ENCODE assay signal across 35 cellular contexts in genomic region chrX:111460612-111461011, GRCh38. TPM values are rescaled to one million over a fixed set of nuclear protein-coding genes. Genes with fewer than 3 reads are reported as not detected.
"Had no signal": no experiment of that assay in that cellular context is flagged by ENCODE, and none has a peak within 500 bp of the region (broad histone marks: within the 10 kb centered on the region; RNA-seq: fewer than 3 reads in every experiment).

No MANE protein-coding gene starts in this region.

- H3K9ac ChIP-seq: neural progenitor cell had no signal

- H3K36me3 ChIP-seq: breast epithelium, esophagus squamous epithelium, gastrocnemius medialis, neural progenitor cell, uterus had no signal

- DNase-seq: activated CD4-positive, alpha-beta memory T cell treated with anti-CD3 and anti-CD28 coated beads for 36 hours; activated CD4-positive, alpha-beta T cell treated with anti-CD3 and anti-CD28 coated beads for 4 hours; activated CD8-positive, alpha-beta memory T cell treated with anti-CD3 and anti-CD28 coated beads, Interleukin-2, amount 50 U/mL, for 4 hours; activated gamma-delta T cell; activated naive CD4-positive, alpha-beta T cell treated with anti-CD3 and anti-CD28 coated beads, Interleukin-2, amount 10 ng/mL, durations not matched to agents 7 days and 5 days; activated naive CD8-positive, alpha-beta T cell treated with anti-CD3 and anti-CD28 coated beads, Interleukin-2, amount 10 ng/mL, durations not matched to agents 7 days and 5 days; activated T-cell treated with anti-CD3 and anti-CD28 coated beads, Interleukin-2, amount 50 U/mL, for 1 hour; amniotic stem cell; central memory CD4-positive, alpha-beta T cell; dermis blood vessel endothelial cell; effector CD8-positive, alpha-beta T cell; esophagus squamous epithelium; gastrocnemius medialis; glutamatergic neuron; islet precursor cell; left colon; naive thymus-derived CD8-positive, alpha-beta T cell; posterior cingulate gyrus; small intestine; stimulated activated CD4-positive, alpha-beta T cell treated with anti-CD3 and anti-CD28 coated beads, Interleukin-1b, Interleukin-23, amount 100 ng/mL, for 48 hours; stimulated activated CD4-positive, alpha-beta T cell treated with anti-CD3 and anti-CD28 coated beads, Interleukin-4, amount 100 ng/mL, for 4 hours; stimulated activated CD8-positive, alpha-beta memory T cell treated with anti-CD3 and anti-CD28 coated beads, Interleukin-4, amount 100 ng/mL, for 48 hours; stimulated activated naive CD8-positive, alpha-beta T cell treated with anti-CD3 and anti-CD28 coated beads, Interleukin-15, amount 100 ng/mL, for 72 hours; substantia nigra had no signal

- H3K27ac ChIP-seq: breast epithelium, epithelial cell of prostate, esophagus squamous epithelium, gastrocnemius medialis, neural progenitor cell had no signal

- H3K4me1 ChIP-seq: breast epithelium, esophagus squamous epithelium, gastrocnemius medialis, neural progenitor cell, uterus had no signal

- H3K4me2 ChIP-seq: neural progenitor cell had no signal

- H3K36me3 Mint-ChIP-seq: activated CD4-positive, alpha-beta memory T cell treated with anti-CD3 and anti-CD28 coated beads for 36 hours; activated naive CD4-positive, alpha-beta T cell treated with anti-CD3 and anti-CD28 coated beads, Interleukin-2, amount 10 ng/mL, durations not matched to agents 7 days and 5 days; memory B cell; naive thymus-derived CD8-positive, alpha-beta T cell; neural progenitor cell; stimulated activated memory B cell treated with anti-CD40 and anti-IgM and Interleukin-4, amounts not matched to agents 10 μg/mL and 1 μg/mL and 100 μg/mL, for 72 hours; type B pancreatic cell had no signal

- ATAC-seq: gastrocnemius medialis; left colon; naive thymus-derived CD8-positive, alpha-beta T cell; sciatic nerve; stimulated activated memory B cell treated with anti-CD40 and anti-IgM and Interleukin-4, amounts not matched to agents 10 μg/mL and 1 μg/mL and 100 μg/mL, for 72 hours; stimulated activated naive CD8-positive, alpha-beta T cell treated with anti-CD3 and anti-CD28 coated beads, Interleukin-15, amount 100 ng/mL, for 72 hours had no signal

- H3K27me3 Mint-ChIP-seq: activated CD4-positive, alpha-beta memory T cell treated with anti-CD3 and anti-CD28 coated beads for 36 hours; activated naive CD4-positive, alpha-beta T cell treated with anti-CD3 and anti-CD28 coated beads, Interleukin-2, amount 10 ng/mL, durations not matched to agents 7 days and 5 days; activated naive CD8-positive, alpha-beta T cell treated with anti-CD3 and anti-CD28 coated beads, Interleukin-2, amount 10 ng/mL, durations not matched to agents 7 days and 5 days; stimulated activated memory B cell treated with anti-CD40 and anti-IgM and Interleukin-4, amounts not matched to agents 10 μg/mL and 1 μg/mL and 100 μg/mL, for 72 hours; stimulated activated naive CD8-positive, alpha-beta T cell treated with anti-CD3 and anti-CD28 coated beads, Interleukin-15, amount 100 ng/mL, for 72 hours; type B pancreatic cell had no signal

- H3K9me3 Mint-ChIP-seq: activated CD4-positive, alpha-beta memory T cell treated with anti-CD3 and anti-CD28 coated beads for 36 hours; activated naive CD4-positive, alpha-beta T cell treated with anti-CD3 and anti-CD28 coated beads, Interleukin-2, amount 10 ng/mL, durations not matched to agents 7 days and 5 days; activated naive CD8-positive, alpha-beta T cell treated with anti-CD3 and anti-CD28 coated beads, Interleukin-2, amount 10 ng/mL, durations not matched to agents 7 days and 5 days; memory B cell; neural progenitor cell; stimulated activated memory B cell treated with anti-CD40 and anti-IgM and Interleukin-4, amounts not matched to agents 10 μg/mL and 1 μg/mL and 100 μg/mL, for 72 hours; stimulated activated naive CD8-positive, alpha-beta T cell treated with anti-CD3 and anti-CD28 coated beads, Interleukin-15, amount 100 ng/mL, for 72 hours; type B pancreatic cell had no signal

- H3K9me3 ChIP-seq: breast epithelium, gastrocnemius medialis, uterus had no signal

- H3K4me3 Mint-ChIP-seq: activated CD4-positive, alpha-beta memory T cell treated with anti-CD3 and anti-CD28 coated beads for 36 hours; activated naive CD4-positive, alpha-beta T cell treated with anti-CD3 and anti-CD28 coated beads, Interleukin-2, amount 10 ng/mL, durations not matched to agents 7 days and 5 days; activated naive CD8-positive, alpha-beta T cell treated with anti-CD3 and anti-CD28 coated beads, Interleukin-2, amount 10 ng/mL, durations not matched to agents 7 days and 5 days; memory B cell; naive thymus-derived CD8-positive, alpha-beta T cell; neural progenitor cell; stimulated activated memory B cell treated with anti-CD40 and anti-IgM and Interleukin-4, amounts not matched to agents 10 μg/mL and 1 μg/mL and 100 μg/mL, for 72 hours; stimulated activated naive CD8-positive, alpha-beta T cell treated with anti-CD3 and anti-CD28 coated beads, Interleukin-15, amount 100 ng/mL, for 72 hours; type B pancreatic cell had no signal

- H3K4me1 Mint-ChIP-seq: activated naive CD4-positive, alpha-beta T cell treated with anti-CD3 and anti-CD28 coated beads, Interleukin-2, amount 10 ng/mL, durations not matched to agents 7 days and 5 days; activated naive CD8-positive, alpha-beta T cell treated with anti-CD3 and anti-CD28 coated beads, Interleukin-2, amount 10 ng/mL, durations not matched to agents 7 days and 5 days; memory B cell; naive thymus-derived CD8-positive, alpha-beta T cell; neural progenitor cell; stimulated activated memory B cell treated with anti-CD40 and anti-IgM and Interleukin-4, amounts not matched to agents 10 μg/mL and 1 μg/mL and 100 μg/mL, for 72 hours; stimulated activated naive CD8-positive, alpha-beta T cell treated with anti-CD3 and anti-CD28 coated beads, Interleukin-15, amount 100 ng/mL, for 72 hours had no signal

- H3K27me3 ChIP-seq: esophagus squamous epithelium, gastrocnemius medialis, neural progenitor cell, uterus had no signal

- H3K27ac Mint-ChIP-seq: activated CD4-positive, alpha-beta memory T cell treated with anti-CD3 and anti-CD28 coated beads for 36 hours; activated naive CD4-positive, alpha-beta T cell treated with anti-CD3 and anti-CD28 coated beads, Interleukin-2, amount 10 ng/mL, durations not matched to agents 7 days and 5 days; activated naive CD8-positive, alpha-beta T cell treated with anti-CD3 and anti-CD28 coated beads, Interleukin-2, amount 10 ng/mL, durations not matched to agents 7 days and 5 days; memory B cell; neural progenitor cell; stimulated activated memory B cell treated with anti-CD40 and anti-IgM and Interleukin-4, amounts not matched to agents 10 μg/mL and 1 μg/mL and 100 μg/mL, for 72 hours; stimulated activated naive CD8-positive, alpha-beta T cell treated with anti-CD3 and anti-CD28 coated beads, Interleukin-15, amount 100 ng/mL, for 72 hours; type B pancreatic cell had no signal

- H3K4me3 ChIP-seq: breast epithelium, esophagus squamous epithelium, gastrocnemius medialis, neural progenitor cell, uterus had no signal

RNA-seq across cellular contexts. Expression of gene DCX, which starts 48.6 kb away (rescaled TPM):
- total RNA-seq: activated CD4-positive, alpha-beta memory T cell treated with anti-CD3 and anti-CD28 coated beads for 36 hours; activated CD8-positive, alpha-beta memory T cell treated with anti-CD3 and anti-CD28 coated beads for 36 hours; activated naive CD8-positive, alpha-beta T cell treated with anti-CD3 and anti-CD28 coated beads, Interleukin-2, amount 10 ng/mL, durations not matched to agents 7 days and 5 days; dermis blood vessel endothelial cell; gastrocnemius medialis; naive thymus-derived CD8-positive, alpha-beta T cell; omental fat pad; sciatic nerve; T-helper 1 cell treated with Interleukin-12 subunit alpha and Interleukin-12 subunit beta and Interleukin-4 antibody, amounts not matched to agents 30 ng/mL and 1 ng/mL, for 36 hours had no signal
- polyA plus RNA-seq: naive thymus-derived CD8-positive, alpha-beta T cell had no signal

RNA-seq across cellular contexts. Expression of gene SERTM2, which starts 50.8 kb away (rescaled TPM):
- total RNA-seq: activated CD4-positive, alpha-beta memory T cell treated with anti-CD3 and anti-CD28 coated beads for 36 hours; activated CD8-positive, alpha-beta memory T cell treated with anti-CD3 and anti-CD28 coated beads for 36 hours; activated naive CD8-positive, alpha-beta T cell treated with anti-CD3 and anti-CD28 coated beads, Interleukin-2, amount 10 ng/mL, durations not matched to agents 7 days and 5 days; dermis blood vessel endothelial cell; esophagus squamous epithelium; naive thymus-derived CD8-positive, alpha-beta T cell; omental fat pad; T-helper 1 cell treated with Interleukin-12 subunit alpha and Interleukin-12 subunit beta and Interleukin-4 antibody, amounts not matched to agents 30 ng/mL and 1 ng/mL, for 36 hours had no signal
- polyA plus RNA-seq: naive thymus-derived CD8-positive, alpha-beta T cell had no signal
